Comparison of ENCODE assay signal across 24 cellular contexts in genomic region chr6:144696610-144697376, GRCh38.
DNase-seq lines count a peak whose midpoint lies in the region; ATAC-seq and TF ChIP-seq lines count a peak whose summit lies in the region.
"Had no signal": no experiment of that assay in that cellular context is flagged by ENCODE, and none has a peak within 500 bp of the region (broad histone marks: within the 10 kb centered on the region; RNA-seq: fewer than 3 reads in every experiment).

No MANE protein-coding gene starts in this region.

- no peak for TF ChIP-seq CTCF in liver (IDR thresholded peaks at IDR 0.05; ENCODE audit: low read depth, low read length, missing input control)

- peaks cover 44% of the 10 kb centered on the region for H3K4me1 Mint-ChIP-seq in activated naive CD8-positive, alpha-beta T cell (ENCODE audit: low read depth)
- H3K4me1 Mint-ChIP-seq in activated naive CD8-positive, alpha-beta T cell treated with anti-CD3 and anti-CD28 coated beads, Interleukin-2, amount 50 U/mL, for 24 hours: peaks cover 17% of the 10 kb centered on the region
- H3K4me1 Mint-ChIP-seq: WTC11 had no signal

- H3K27ac ChIP-seq in liver (ENCODE audit: low read depth in 1 of 2, low read length in 2 of 2): peak overlapping the region; percentile 27 to 39
- H3K27ac ChIP-seq: BLaER1, coronary artery had no signal

- peaks cover 0 to 2% (median 0%) of the 10 kb centered on the region in 4 donors for H3K9me3 ChIP-seq in liver (ENCODE audit: control insufficient read depth in 4 of 4, low read length in 3 of 4)
- H3K9me3 ChIP-seq: SK-N-SH had no signal

- no peak for DNase-seq in activated naive CD8-positive, alpha-beta T cell treated with anti-CD3 and anti-CD28 coated beads, Interleukin-2, amount 50 U/mL, for 24 hours
- DNase-seq in fibroblast of gingiva (ENCODE audit: low read depth) (peak; percentile 49), SHP77 (lab: John Stamatoyannopoulos, UW) (no peak)
- DNase-seq: activated CD4-positive, alpha-beta T cell treated with anti-CD3 and anti-CD28 coated beads, Interleukin-2, amount 50 U/mL, for 48 hours; activated CD8-positive, alpha-beta memory T cell treated with anti-CD3 and anti-CD28 coated beads, Interleukin-2, amount 50 U/mL, for 48 hours; activated effector memory CD4-positive, alpha-beta T cell treated with anti-CD3 and anti-CD28 coated beads, Interleukin-2, amount 50 U/mL, for 16 hours; foreskin melanocyte; H7; MG63; NCI-H1436 treated with DMSO at 0.1 percent for 48 hours; NCI-H510A treated with DMSO at 0.1 percent for 48 hours; RPMI8226; transverse colon had no signal

- H3K27me3 ChIP-seq in liver (ENCODE audit: control insufficient read depth in 4 of 4, insufficient read depth in 4 of 4, low read length in 3 of 4): no peaks in the 10 kb centered on the region
- H3K27me3 ChIP-seq: BLaER1, MG63, transverse colon had no signal

- no peaks in the 10 kb centered on the region for H3K36me3 ChIP-seq in liver (ENCODE audit: control insufficient read depth in 4 of 4, insufficient read depth in 3 of 4, low read depth in 1 of 4, low read length in 3 of 4)
- H3K36me3 ChIP-seq: MG63, transverse colon had no signal

- no peak overlapping the region for H3K27ac Mint-ChIP-seq in activated naive CD8-positive, alpha-beta T cell
- H3K27ac Mint-ChIP-seq in activated naive CD8-positive, alpha-beta T cell treated with anti-CD3 and anti-CD28 coated beads, Interleukin-2, amount 50 U/mL, for 24 hours: no peak overlapping the region
- H3K27ac Mint-ChIP-seq: WTC11 had no signal

- WGBS in liver: 19% methylated on average over 2 of the region's 2 CpGs

- TF ChIP-seq RAD21 in liver (IDR thresholded peaks at IDR 0.05): peak; percentile 11 to 18

- peaks cover 1 to 21% (median 16%) of the 10 kb centered on the region in 4 donors for H3K4me1 ChIP-seq in liver (ENCODE audit: control insufficient read depth in 4 of 4, insufficient read depth in 4 of 4, low read length in 3 of 4)
- H3K4me1 ChIP-seq: BLaER1 had no signal

- H3K9me3 Mint-ChIP-seq in activated naive CD8-positive, alpha-beta T cell (ENCODE audit: low read depth): peaks cover 4% of the 10 kb centered on the region
- H3K9me3 Mint-ChIP-seq in activated naive CD8-positive, alpha-beta T cell treated with anti-CD3 and anti-CD28 coated beads, Interleukin-2, amount 50 U/mL, for 24 hours: peaks cover 4% of the 10 kb centered on the region

- ATAC-seq in activated naive CD8-positive, alpha-beta T cell treated with anti-CD3 and anti-CD28 coated beads, Interleukin-2, amount 50 U/mL, for 24 hours: no peak
- ATAC-seq in HG03135 (IDR thresholded peaks at IDR 0.05; ENCODE audit: unreplicated experiment) (no peak), GM18519 (IDR thresholded peaks at IDR 0.05; ENCODE audit: low FRiP score, unreplicated experiment) (no peak), GM19395 (IDR thresholded peaks at IDR 0.05; ENCODE audit: unreplicated experiment) (no peak)
- ATAC-seq: WTC11 had no signal

- peak overlapping the region; percentile 9 for H3K4me3 Mint-ChIP-seq in activated naive CD8-positive, alpha-beta T cell
- H3K4me3 Mint-ChIP-seq in activated naive CD8-positive, alpha-beta T cell treated with anti-CD3 and anti-CD28 coated beads, Interleukin-2, amount 50 U/mL, for 24 hours: no peak overlapping the region
- H3K4me3 Mint-ChIP-seq: stimulated activated naive CD8-positive, alpha-beta T cell treated with anti-CD3 and anti-CD28 coated beads, Interleukin-15, Interleukin-2, amounts not matched to agents 100 ng/mL and 50 ng/mL, for 24 hours; WTC11 had no signal

- H3K9ac ChIP-seq in liver (ENCODE audit: low read depth in 1 of 2, low read length in 2 of 2): peak overlapping the region; percentile 15 to 51
- H3K9ac ChIP-seq: BLaER1, SK-N-SH had no signal

- peaks cover 16% of the 10 kb centered on the region for H3K36me3 Mint-ChIP-seq in activated naive CD8-positive, alpha-beta T cell
- peaks cover 17% of the 10 kb centered on the region for H3K36me3 Mint-ChIP-seq in activated naive CD8-positive, alpha-beta T cell treated with anti-CD3 and anti-CD28 coated beads, Interleukin-2, amount 50 U/mL, for 24 hours (ENCODE audit: low read depth)

- no peaks in the 10 kb centered on the region for H3K27me3 Mint-ChIP-seq in activated naive CD8-positive, alpha-beta T cell
- H3K27me3 Mint-ChIP-seq in activated naive CD8-positive, alpha-beta T cell treated with anti-CD3 and anti-CD28 coated beads, Interleukin-2, amount 50 U/mL, for 24 hours: no peaks in the 10 kb centered on the region
- H3K27me3 Mint-ChIP-seq: stimulated activated naive CD8-positive, alpha-beta T cell treated with anti-CD3 and anti-CD28 coated beads, Interleukin-15, Interleukin-2, amounts not matched to agents 100 ng/mL and 50 ng/mL, for 24 hours had no signal

- peak overlapping the region in 2 of 3 donors; percentile 9 to 57 for H3K4me3 ChIP-seq in liver (ENCODE audit: low read depth in 1 of 3, low read length in 3 of 3)
- H3K4me3 ChIP-seq: BLaER1, coronary artery, lung, MG63, transverse colon had no signal

TF ChIP-seq in liver, 16 proteins besides CTCF, POLR2A, EP300 and RAD21:
- no peak for TF ChIP-seq YY1 (IDR thresholded peaks at IDR 0.05)
- TF ChIP-seq SP1 (IDR thresholded peaks at IDR 0.05): no peak
- no peak for TF ChIP-seq GABPA (IDR thresholded peaks at IDR 0.05 in 1 of 2, conservative IDR thresholded peaks at IDR 0.05 in 1 of 2)
- TF ChIP-seq, protein P1, sequence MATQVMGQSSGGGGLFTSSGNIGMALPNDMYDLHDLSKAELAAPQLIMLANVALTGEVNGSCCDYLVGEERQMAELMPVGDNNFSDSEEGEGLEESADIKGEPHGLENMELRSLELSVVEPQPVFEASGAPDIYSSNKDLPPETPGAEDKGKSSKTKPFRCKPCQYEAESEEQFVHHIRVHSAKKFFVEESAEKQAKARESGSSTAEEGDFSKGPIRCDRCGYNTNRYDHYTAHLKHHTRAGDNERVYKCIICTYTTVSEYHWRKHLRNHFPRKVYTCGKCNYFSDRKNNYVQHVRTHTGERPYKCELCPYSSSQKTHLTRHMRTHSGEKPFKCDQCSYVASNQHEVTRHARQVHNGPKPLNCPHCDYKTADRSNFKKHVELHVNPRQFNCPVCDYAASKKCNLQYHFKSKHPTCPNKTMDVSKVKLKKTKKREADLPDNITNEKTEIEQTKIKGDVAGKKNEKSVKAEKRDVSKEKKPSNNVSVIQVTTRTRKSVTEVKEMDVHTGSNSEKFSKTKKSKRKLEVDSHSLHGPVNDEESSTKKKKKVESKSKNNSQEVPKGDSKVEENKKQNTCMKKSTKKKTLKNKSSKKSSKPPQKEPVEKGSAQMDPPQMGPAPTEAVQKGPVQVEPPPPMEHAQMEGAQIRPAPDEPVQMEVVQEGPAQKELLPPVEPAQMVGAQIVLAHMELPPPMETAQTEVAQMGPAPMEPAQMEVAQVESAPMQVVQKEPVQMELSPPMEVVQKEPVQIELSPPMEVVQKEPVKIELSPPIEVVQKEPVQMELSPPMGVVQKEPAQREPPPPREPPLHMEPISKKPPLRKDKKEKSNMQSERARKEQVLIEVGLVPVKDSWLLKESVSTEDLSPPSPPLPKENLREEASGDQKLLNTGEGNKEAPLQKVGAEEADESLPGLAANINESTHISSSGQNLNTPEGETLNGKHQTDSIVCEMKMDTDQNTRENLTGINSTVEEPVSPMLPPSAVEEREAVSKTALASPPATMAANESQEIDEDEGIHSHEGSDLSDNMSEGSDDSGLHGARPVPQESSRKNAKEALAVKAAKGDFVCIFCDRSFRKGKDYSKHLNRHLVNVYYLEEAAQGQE (IDR thresholded peaks at IDR 0.05): no peak
- TF ChIP-seq JUND (IDR thresholded peaks at IDR 0.05): peak in 1 of 2 donors; percentile 48
- no peak for TF ChIP-seq FOXA2 (IDR thresholded peaks at IDR 0.05)
- TF ChIP-seq, protein P2, sequence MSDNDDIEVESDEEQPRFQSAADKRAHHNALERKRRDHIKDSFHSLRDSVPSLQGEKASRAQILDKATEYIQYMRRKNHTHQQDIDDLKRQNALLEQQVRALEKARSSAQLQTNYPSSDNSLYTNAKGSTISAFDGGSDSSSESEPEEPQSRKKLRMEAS (IDR thresholded peaks at IDR 0.05): no peak
- no peak for TF ChIP-seq HNF4G (IDR thresholded peaks at IDR 0.05)
- TF ChIP-seq RXRA (IDR thresholded peaks at IDR 0.05): peak in 1 of 2 donors; percentile 36
- TF ChIP-seq TAF1 (conservative IDR thresholded peaks at IDR 0.05): no peak
- TF ChIP-seq, protein P3, sequence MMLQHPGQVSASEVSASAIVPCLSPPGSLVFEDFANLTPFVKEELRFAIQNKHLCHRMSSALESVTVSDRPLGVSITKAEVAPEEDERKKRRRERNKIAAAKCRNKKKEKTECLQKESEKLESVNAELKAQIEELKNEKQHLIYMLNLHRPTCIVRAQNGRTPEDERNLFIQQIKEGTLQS (IDR thresholded peaks at IDR 0.05): no peak
- no peak for TF ChIP-seq EGR1 (IDR thresholded peaks at IDR 0.05; ENCODE audit: low read depth in 2 of 2)
- peak; percentile 22 to 46 for TF ChIP-seq HNF4A (conservative IDR thresholded peaks at IDR 0.05)
- TF ChIP-seq FOXA1 (IDR thresholded peaks at IDR 0.05): peak; percentile 19
- TF ChIP-seq ZBTB33 (IDR thresholded peaks at IDR 0.05): peak; percentile 15
- TF ChIP-seq NR2F2 (IDR thresholded peaks at IDR 0.05): no peak
